ENCODE assay signal across 9 cellular contexts in genomic region chr1:201501812-201502510, GRCh38. TPM values are rescaled to one million over a fixed set of nuclear protein-coding genes. Genes with fewer than 3 reads are reported as not detected.
DNase-seq lines count a peak whose midpoint lies in the region; ATAC-seq and TF ChIP-seq lines count a peak whose summit lies in the region.
"Had no signal": no experiment of that assay in that cellular context is flagged by ENCODE, and none has a peak within 500 bp of the region (broad histone marks: within the 10 kb centered on the region; RNA-seq: fewer than 3 reads in every experiment).

No MANE protein-coding gene starts in this region.

- peak in 1 of 2 donors; percentile 21 for ATAC-seq in lower lobe of right lung
- ATAC-seq: effector memory CD8-positive, alpha-beta T cell; Panc1 had no signal

- intact Hi-C loops in lower lobe of right lung (cut with DNase I) (no loop called here), thyroid gland (cut with DNase I) (no loop called here)

- H3K27ac ChIP-seq in SK-N-MC (0 out of 2 replicates have a peak overlapping the region, but pooled peaks have one; percentile 97), lower lobe of right lung (peak overlapping the region; percentile 97), thyroid gland (peak overlapping the region; percentile 85 to 99 (median 96))

- TF ChIP-seq CTCF in lower lobe of right lung (IDR thresholded peaks at IDR 0.05) (no peak), thyroid gland (IDR thresholded peaks at IDR 0.05) (no peak)

- no peaks in the 10 kb centered on the region for H3K9me3 ChIP-seq in SK-N-MC (ENCODE audit: low read depth, low read length)
- no peaks in the 10 kb centered on the region for H3K9me3 ChIP-seq in lower lobe of right lung
- H3K9me3 ChIP-seq in thyroid gland, result no peaks in the 10 kb centered on the region

- DNase-seq in NCI-H1417 treated with DMSO at 0.1 percent for 48 hours (lab: John Stamatoyannopoulos, UW), result peak; percentile 45
- no peak for DNase-seq in SK-N-MC (ENCODE audit: low read depth, low spot score)
- DNase-seq in lower lobe of right lung, result no peak
- DNase-seq in thyroid gland, result peak; percentile 98
- DNase-seq in GM03348 (ENCODE audit: low spot score), result no peak
- DNase-seq in HEK293T (ENCODE audit: extremely low spot score), result no peak
- DNase-seq in NOMO-1 treated with dmso at 0.1 percent for 144 hours (lab: John Stamatoyannopoulos, UW; ENCODE audit: unreplicated experiment), result no peak
- DNase-seq: effector memory CD8-positive, alpha-beta T cell had no signal

- H3K4me3 ChIP-seq in SK-N-MC (no peak overlapping the region), lower lobe of right lung (no peak overlapping the region), thyroid gland (replicated peaks in 1 of 3) (no peak overlapping the region)

- TF ChIP-seq POLR2A in thyroid gland (IDR thresholded peaks at IDR 0.05), result peak in 1 of 2 donors; percentile 75

- WGBS in thyroid gland, 2 donors, result 48 to 55% methylated on average over 8 to 9 of the region's 10 CpGs

- POLR2A ChIA-PET in HEK293T (lab: Yijun Ruan, JAX), result interaction anchor here (0.9 kb wide), 1 partner anchor 18 kb away, joined by 3 read pairs; no protein-coding TSS in a partner anchor

- H3K27me3 ChIP-seq in lower lobe of right lung (ENCODE audit: low read depth), result no peaks in the 10 kb centered on the region
- H3K27me3 ChIP-seq in thyroid gland, result no peaks in the 10 kb centered on the region

- CTCF ChIA-PET in HEK293T (lab: Yijun Ruan, JAX), result interaction anchor here (0.7 to 5.0 kb wide), 3 partner anchors 11 to 498 kb away, joined by 3 to 58 read pairs (median 30); no protein-coding TSS in a partner anchor

- H3K36me3 ChIP-seq in SK-N-MC (ENCODE audit: insufficient read depth, low read length) (no peaks in the 10 kb centered on the region; the same call in 1 of the 2 replicates), lower lobe of right lung (peaks cover 7% of the 10 kb centered on the region), thyroid gland (no peaks in the 10 kb centered on the region)

- H3K4me1 ChIP-seq in lower lobe of right lung, result peaks cover 70% of the 10 kb centered on the region
- H3K4me1 ChIP-seq in thyroid gland, result peaks cover 75 to 94% of the 10 kb centered on the region in 2 donors

- no peak overlapping the region for H3K9ac ChIP-seq in SK-N-MC (ENCODE audit: insufficient read length)

TF ChIP-seq in HEK293T, 16 proteins besides CTCF, POLR2A, EP300 and RAD21:
- TF ChIP-seq FOXK2 (IDR thresholded peaks at IDR 0.05), result no peak
- no peak for TF ChIP-seq NFRKB (IDR thresholded peaks at IDR 0.05)
- TF ChIP-seq FOXA1 (IDR thresholded peaks at IDR 0.05), result no peak
- no peak for TF ChIP-seq FOXM1 (IDR thresholded peaks at IDR 0.05; ENCODE audit: borderline replicate concordance)
- no peak for TF ChIP-seq PKNOX1 (IDR thresholded peaks at IDR 0.05)
- TF ChIP-seq TARDBP (IDR thresholded peaks at IDR 0.05), result no peak
- TF ChIP-seq ELF4 (IDR thresholded peaks at IDR 0.05), result no peak
- TF ChIP-seq SP1 (IDR thresholded peaks at IDR 0.05), result no peak

RNA-seq across cellular contexts. Expression of gene CSRP1, which starts 5.0 kb away (rescaled TPM):
- total RNA-seq in lower lobe of right lung (185 TPM), thyroid gland (100 to 1,000 TPM; 285 to 835 (median 454) TPM)

RNA-seq across cellular contexts. Expression of gene PHLDA3, which starts 33.0 kb away (rescaled TPM):
- total RNA-seq in lower lobe of right lung (97.1 TPM), thyroid gland (10 to 100 TPM; 17.2 to 33.3 (median 21.6) TPM)

RNA-seq across cellular contexts. Expression of gene NAV1, which starts 37.0 kb away (rescaled TPM):
- total RNA-seq in lower lobe of right lung (24.5 TPM), thyroid gland (10 to 100 TPM; 13.3 to 29.7 (median 24.1) TPM)

Comparison
In these comparisons a context has a peak if more than half of its experiments do, and no peak if none do; other contexts are left out.
1. DNase-seq: peak in NCI-H1417 treated with DMSO at 0.1 percent for 48 hours (single experiment) and thyroid gland (2 of 2); none in SK-N-MC (single experiment), lower lobe of right lung (single experiment), GM03348 (single experiment), HEK293T (single experiment) and NOMO-1 treated with dmso at 0.1 percent for 144 hours (single experiment).
2. Peak in every context shown above with its lines, with median percentiles within 50 percentile points of each other: H3K27ac ChIP-seq.